Comparison of ENCODE assay signal across 33 cellular contexts in the genomic region with DNA sequence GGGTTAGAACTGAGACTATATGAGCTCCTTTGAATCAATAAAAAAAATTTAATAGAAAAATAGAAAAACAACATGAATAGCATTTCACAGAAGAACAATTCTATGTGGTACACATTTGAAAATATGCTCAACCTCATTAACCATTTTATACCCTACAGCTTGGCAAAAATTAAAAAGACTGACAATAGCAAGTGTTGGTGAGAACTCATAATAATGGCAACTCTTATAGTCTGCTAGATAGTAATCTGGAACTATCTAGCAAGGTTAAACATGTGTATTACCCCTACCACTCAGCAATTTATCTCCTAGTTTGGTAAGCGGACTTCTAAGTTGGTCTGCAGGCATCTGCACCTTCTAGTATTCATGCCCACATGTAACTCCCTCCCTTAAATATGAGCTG.
DNase-seq lines count a peak whose midpoint lies in the region; ATAC-seq, FAIRE-seq and TF ChIP-seq lines count a peak whose summit lies in the region.
"Had no signal": no experiment of that assay in that cellular context is flagged by ENCODE, and none has a peak within 500 bp of the region (broad histone marks: within the 10 kb centered on the region; RNA-seq: fewer than 3 reads in every experiment).

No MANE protein-coding gene starts in this region.

- BruUV-seq in K562 (replicated peaks; lab: Mats Ljungman, UMichigan) = no TSS peak

- WGBS in K562 (ENCODE audit: insufficient coverage, low coverage, missing lambda C conversion rate) = 0% methylated on average over 1 of the region's 1 CpG

- FAIRE-seq in K562 (lab: Jason Lieb, UNC) = no peak
- FAIRE-seq: A204.1, A549, D721Med had no signal

- no peak for TF ChIP-seq RAD21 in K562 (CRISPR knock-in tag; conservative IDR thresholded peaks at IDR 0.05 in 1 of 2, IDR thresholded peaks at IDR 0.05 in 1 of 2)

- no peaks in the 10 kb centered on the region for H4K20me1 ChIP-seq in K562 (replicated peaks; ENCODE audit: control insufficient read depth, insufficient read depth, low read length)
- H4K20me1 ChIP-seq: BLaER1; BLaER1 treated with 17β-estradiol and CSF1 and Interleukin-3, amounts not matched to agents 10 nM and 100 nM had no signal

- ATAC-seq in K562 = no peak
- ATAC-seq in stimulated activated effector memory CD8-positive, alpha-beta T cell treated with anti-CD3 and anti-CD28 coated beads, Interleukin-12 subunit alpha, Interleukin-12 subunit beta, amount 100 ng/mL, for 72 hours = no peak
- ATAC-seq: A549; CD8-positive, alpha-beta T cell had no signal

- no peak overlapping the region for H3K4me3 Mint-ChIP-seq in stimulated activated effector memory CD8-positive, alpha-beta T cell treated with anti-CD3 and anti-CD28 coated beads, Interleukin-12 subunit alpha, Interleukin-12 subunit beta, amount 100 ng/mL, for 72 hours
- H3K4me3 Mint-ChIP-seq: B cell; CD14-positive monocyte; CD4-positive, alpha-beta memory T cell; CD4-positive, alpha-beta T cell; CD4-positive, CD25-positive, alpha-beta regulatory T cell; CD8-positive, alpha-beta memory T cell; CD8-positive, alpha-beta T cell had no signal

- H3K9me3 Mint-ChIP-seq in stimulated activated effector memory CD8-positive, alpha-beta T cell treated with anti-CD3 and anti-CD28 coated beads, Interleukin-12 subunit alpha, Interleukin-12 subunit beta, amount 100 ng/mL, for 72 hours = peaks cover 3% of the 10 kb centered on the region
- H3K9me3 Mint-ChIP-seq: CD4-positive, alpha-beta T cell; CD8-positive, alpha-beta T cell had no signal

- no peak for TF ChIP-seq EP300 in K562 (IDR thresholded peaks at IDR 0.05; ENCODE audit: low read length)

- H3K4me3 ChIP-seq in HEK293 (ENCODE audit: low read depth, low read length) = no peak overlapping the region
- H3K4me3 ChIP-seq in K562 = no peak overlapping the region
- H3K4me3 ChIP-seq: A549; BLaER1; BLaER1 treated with 17β-estradiol and CSF1 and Interleukin-3, amounts not matched to agents 10 nM and 100 nM had no signal

- no peak overlapping the region for H3K27ac Mint-ChIP-seq in stimulated activated effector memory CD8-positive, alpha-beta T cell treated with anti-CD3 and anti-CD28 coated beads, Interleukin-12 subunit alpha, Interleukin-12 subunit beta, amount 100 ng/mL, for 72 hours
- H3K27ac Mint-ChIP-seq: B cell; CD14-positive monocyte; CD4-positive, alpha-beta memory T cell; CD4-positive, alpha-beta T cell; CD4-positive, CD25-positive, alpha-beta regulatory T cell; CD8-positive, alpha-beta memory T cell; CD8-positive, alpha-beta T cell had no signal

- no peak for TF ChIP-seq POLR2A in K562 (conservative IDR thresholded peaks at IDR 0.05)

- H3K4me1 Mint-ChIP-seq in stimulated activated effector memory CD8-positive, alpha-beta T cell treated with anti-CD3 and anti-CD28 coated beads, Interleukin-12 subunit alpha, Interleukin-12 subunit beta, amount 100 ng/mL, for 72 hours = no peaks in the 10 kb centered on the region
- H3K4me1 Mint-ChIP-seq: B cell; CD4-positive, alpha-beta memory T cell; CD4-positive, CD25-positive, alpha-beta regulatory T cell; CD8-positive, alpha-beta memory T cell had no signal

- H3K27ac ChIP-seq in HEK293 (ENCODE audit: extremely low read depth, low read depth, low read length) = no peak overlapping the region
- H3K27ac ChIP-seq in K562 (ENCODE audit: extremely low read depth, low read depth, low read length) = no peak overlapping the region
- H3K27ac ChIP-seq: 22Rv1; A549; BLaER1; BLaER1 treated with 17β-estradiol and CSF1 and Interleukin-3, amounts not matched to agents 10 nM and 100 nM; C4-2B had no signal

- H3K4me2 ChIP-seq in K562 (ENCODE audit: insufficient read depth, low read length) = no peak overlapping the region
- H3K4me2 ChIP-seq: A549; BLaER1; BLaER1 treated with 17β-estradiol and CSF1 and Interleukin-3, amounts not matched to agents 10 nM and 100 nM had no signal

- H3K79me2 ChIP-seq in K562 (ENCODE audit: control insufficient read depth, insufficient read depth, low read length) = no peaks in the 10 kb centered on the region

- peaks cover 5 to 10% of the 10 kb centered on the region in 2 experiments; a peak in 4 of 5 replicates for H3K27me3 ChIP-seq in K562 (ENCODE audit: control insufficient read depth in 2 of 2, insufficient read depth in 2 of 2, low read length in 2 of 2)
- H3K27me3 ChIP-seq: BE2C; BLaER1; BLaER1 treated with 17β-estradiol and CSF1 and Interleukin-3, amounts not matched to agents 10 nM and 100 nM had no signal

- H3K36me3 Mint-ChIP-seq in stimulated activated effector memory CD8-positive, alpha-beta T cell treated with anti-CD3 and anti-CD28 coated beads, Interleukin-12 subunit alpha, Interleukin-12 subunit beta, amount 100 ng/mL, for 72 hours = no peaks in the 10 kb centered on the region
- H3K36me3 Mint-ChIP-seq: CD14-positive monocyte; CD4-positive, alpha-beta memory T cell; CD4-positive, CD25-positive, alpha-beta regulatory T cell; CD8-positive, alpha-beta T cell had no signal

- DNase-seq in K562 (ENCODE audit: extremely low read depth in 1 of 4, low spot score in 3 of 4) (no peak), KBM-7 (no peak)
- DNase-seq in stimulated activated effector memory CD8-positive, alpha-beta T cell treated with anti-CD3 and anti-CD28 coated beads, Interleukin-12 subunit alpha, Interleukin-12 subunit beta, amount 100 ng/mL, for 72 hours (ENCODE audit: low spot score in 2 of 2) = no peak
- DNase-seq: 8988T; ACHN; AML-193; BE2C; C1 segment of cervical spinal cord; Caco-2; Calu3; CD4-positive, alpha-beta memory T cell; CD4-positive, alpha-beta T cell; CD4-positive, CD25-positive, alpha-beta regulatory T cell; CD8-positive, alpha-beta memory T cell; CD8-positive, alpha-beta T cell; COR-L47; DMS 273 treated with DMSO at 0.1 percent for 48 hours; DMS153; DMS53; DMS79; DMS79 treated with DMSO at 0.1 percent for 48 hours; DND-41; EL had no signal

- H3K9me3 ChIP-seq in HEK293 (ENCODE audit: control insufficient read depth, insufficient read depth, low read depth, low read length) (no peaks in the 10 kb centered on the region), K562 (replicated peaks; ENCODE audit: control insufficient read depth, insufficient read depth, low read depth, low read length) (no peaks in the 10 kb centered on the region)
- H3K9me3 ChIP-seq: BE2C had no signal

- TF ChIP-seq CTCF in HEK293 (tag by site-specific recombination; IDR thresholded peaks at IDR 0.05) (no peak), K562 (IDR thresholded peaks at IDR 0.05 in 2 of 3, conservative IDR thresholded peaks at IDR 0.05 in 1 of 3; ENCODE audit: insufficient read depth in 2 of 3, low read depth in 1 of 3, low read length in 3 of 3) (no peak)

- CTCF ChIA-PET in HEK293 (lab: Yijun Ruan, JAX) (interaction anchor here (0.5 to 4.2 kb wide), 7 partner anchors 8 to 539 kb away, joined by 3 to 31 read pairs (median 3); no protein-coding TSS in a partner anchor), K562 (lab: Yijun Ruan, JAX; ENCODE audit: low intra/inter-chr PET ratio) (interaction anchor here (0.5 kb wide), 1 partner anchor 223 kb away, joined by 3 read pairs; no protein-coding TSS in a partner anchor)

- intact Hi-C loops in K562 (cut with micrococcal nuclease) = no loop called here

- H3K36me3 ChIP-seq in HEK293 (ENCODE audit: control insufficient read depth in 2 of 2, insufficient read depth in 1 of 2, low read length in 2 of 2) (no peaks in the 10 kb centered on the region), K562 (ENCODE audit: control insufficient read depth, insufficient read depth, low read length) (no peaks in the 10 kb centered on the region)
- H3K36me3 ChIP-seq: BE2C; BLaER1; BLaER1 treated with 17β-estradiol and CSF1 and Interleukin-3, amounts not matched to agents 10 nM and 100 nM had no signal

- POLR2A ChIA-PET in HEK293 (lab: Yijun Ruan, JAX) (no interaction called here), K562 (lab: Yijun Ruan, JAX) (interaction anchor here (0.6 kb wide), 1 partner anchor 140 kb away, joined by 3 read pairs; no protein-coding TSS in a partner anchor)

- no peak overlapping the region for H2AFZ ChIP-seq in K562 (ENCODE audit: low read depth, low read length)

- no peaks in the 10 kb centered on the region for H3K9me1 ChIP-seq in K562 (ENCODE audit: control insufficient read depth, insufficient read depth, low read length)

- H3K9ac ChIP-seq in K562 (ENCODE audit: insufficient read depth in 1 of 2, low read depth in 2 of 2, low read length in 2 of 2) = no peak overlapping the region
- H3K9ac ChIP-seq: BLaER1; BLaER1 treated with 17β-estradiol and CSF1 and Interleukin-3, amounts not matched to agents 10 nM and 100 nM had no signal

- no peaks in the 10 kb centered on the region for H3K4me1 ChIP-seq in HEK293 (ENCODE audit: control insufficient read depth, insufficient read depth, low read length)
- H3K4me1 ChIP-seq in K562 (replicated peaks in 1 of 2; ENCODE audit: control insufficient read depth in 2 of 2, insufficient read depth in 2 of 2, low read length in 2 of 2) = no peaks in the 10 kb centered on the region
- H3K4me1 ChIP-seq: A549; BE2C; BLaER1; BLaER1 treated with 17β-estradiol and CSF1 and Interleukin-3, amounts not matched to agents 10 nM and 100 nM; Caco-2 had no signal

- in situ Hi-C loops in K562 (cut with MboI) (loop anchor here (25.0 kb wide), 1 partner anchor 872 kb away; no protein-coding TSS in a partner anchor), KBM-7 (cut with MboI; ENCODE audit: low pct_unique_long_range_greater_than_20kb, low sequenced_read_pairs) (loop anchor here (25.0 kb wide), 1 partner anchor 522 kb away; a partner anchor contains a TSS)

TF ChIP-seq in HEK293, 187 proteins besides CTCF, POLR2A, EP300 and RAD21 (continues in another document):
- no peak for TF ChIP-seq ZNF514 (tag by site-specific recombination; IDR thresholded peaks at IDR 0.05)

TF ChIP-seq in K562, 482 proteins besides CTCF, POLR2A, EP300 and RAD21:
- no peak for TF ChIP-seq COPS2 (conservative IDR thresholded peaks at IDR 0.05)
- TF ChIP-seq CHCHD3 (CRISPR knock-in tag; IDR thresholded peaks at IDR 0.05) = no peak
- peak; percentile 40 for TF ChIP-seq RBM25 (IDR thresholded peaks at IDR 0.05; ENCODE audit: low read depth, low read length, severe bottlenecking)
- TF ChIP-seq ZNF184 (CRISPR knock-in tag; IDR thresholded peaks at IDR 0.05) = peak; percentile 79
TF ChIP-seq in K562: peak in this region for 2.
